Comparison of ENCODE assay signal across 1 cellular context in the genomic region with DNA sequence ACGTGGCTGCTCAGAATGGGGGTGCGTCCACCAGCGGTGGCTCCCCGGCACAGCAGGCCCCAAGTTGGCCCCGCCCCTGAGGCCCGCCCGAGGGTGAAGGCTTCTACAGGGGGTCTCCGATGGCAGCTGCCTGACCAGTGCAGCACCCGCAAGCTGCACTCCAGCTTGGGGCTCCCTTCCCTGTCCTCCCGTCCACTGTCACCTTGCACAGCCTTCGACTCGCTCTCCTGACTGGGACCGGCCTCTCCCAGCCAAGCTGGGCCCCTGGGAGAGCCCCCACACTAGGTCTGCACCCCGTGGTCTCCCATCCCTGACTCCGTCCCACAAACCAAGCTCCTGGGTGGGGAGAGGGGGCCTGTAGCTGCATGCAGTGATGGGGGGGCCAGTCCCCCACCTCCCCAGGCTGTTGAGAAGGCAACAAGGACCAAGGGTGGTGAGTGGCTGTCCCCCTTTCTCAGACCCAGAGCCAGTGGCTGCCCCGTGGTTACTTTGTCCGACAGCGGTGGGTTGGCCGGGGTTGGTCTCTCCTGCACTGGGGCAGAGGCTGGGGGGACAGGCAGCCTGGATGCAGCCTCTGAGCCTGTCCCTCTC.
TF ChIP-seq lines count a peak whose summit lies in the region.

No MANE protein-coding gene starts in this region.

TF ChIP-seq in HepG2, 621 proteins besides CTCF, POLR2A, EP300 and RAD21 (continued from another document):
- TF ChIP-seq RBAK (CRISPR knock-in tag; IDR thresholded peaks at IDR 0.05) (no peak), HNRNPK (IDR thresholded peaks at IDR 0.05; ENCODE audit: low read depth, low read length, poor library complexity, severe bottlenecking) (no peak), U2AF1 (optimal IDR thresholded peaks at IDR 0.05; ENCODE audit: low read depth, low read length) (no peak), SMAD3 (CRISPR knock-in tag; IDR thresholded peaks at IDR 0.05) (no peak), ASH2L (IDR thresholded peaks at IDR 0.05; ENCODE audit: insufficient read length, low read depth, low read length) (no peak), STAG1 (CRISPR knock-in tag; IDR thresholded peaks at IDR 0.05) (no peak), TP53 (CRISPR knock-in tag; conservative IDR thresholded peaks at IDR 0.05) (no peak), ZNF550 (CRISPR knock-in tag; IDR thresholded peaks at IDR 0.05; ENCODE audit: borderline replicate concordance) (no peak), ZKSCAN1 (IDR thresholded peaks at IDR 0.05; ENCODE audit: low read length) (no peak), NR1H2 (CRISPR knock-in tag; IDR thresholded peaks at IDR 0.05; ENCODE audit: borderline replicate concordance, low read depth) (no peak)
- TF ChIP-seq, protein P1, sequence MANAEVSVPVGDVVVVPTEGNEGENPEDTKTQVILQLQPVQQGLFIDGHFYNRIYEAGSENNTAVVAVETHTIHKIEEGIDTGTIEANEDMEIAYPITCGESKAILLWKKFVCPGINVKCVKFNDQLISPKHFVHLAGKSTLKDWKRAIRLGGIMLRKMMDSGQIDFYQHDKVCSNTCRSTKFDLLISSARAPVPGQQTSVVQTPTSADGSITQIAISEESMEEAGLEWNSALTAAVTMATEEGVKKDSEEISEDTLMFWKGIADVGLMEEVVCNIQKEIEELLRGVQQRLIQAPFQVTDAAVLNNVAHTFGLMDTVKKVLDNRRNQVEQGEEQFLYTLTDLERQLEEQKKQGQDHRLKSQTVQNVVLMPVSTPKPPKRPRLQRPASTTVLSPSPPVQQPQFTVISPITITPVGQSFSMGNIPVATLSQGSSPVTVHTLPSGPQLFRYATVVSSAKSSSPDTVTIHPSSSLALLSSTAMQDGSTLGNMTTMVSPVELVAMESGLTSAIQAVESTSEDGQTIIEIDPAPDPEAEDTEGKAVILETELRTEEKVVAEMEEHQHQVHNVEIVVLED (CRISPR knock-in tag; IDR thresholded peaks at IDR 0.05; ENCODE audit: borderline replicate concordance), result no peak
